ENCODE assay signal across 10 cellular contexts in the genomic region with DNA sequence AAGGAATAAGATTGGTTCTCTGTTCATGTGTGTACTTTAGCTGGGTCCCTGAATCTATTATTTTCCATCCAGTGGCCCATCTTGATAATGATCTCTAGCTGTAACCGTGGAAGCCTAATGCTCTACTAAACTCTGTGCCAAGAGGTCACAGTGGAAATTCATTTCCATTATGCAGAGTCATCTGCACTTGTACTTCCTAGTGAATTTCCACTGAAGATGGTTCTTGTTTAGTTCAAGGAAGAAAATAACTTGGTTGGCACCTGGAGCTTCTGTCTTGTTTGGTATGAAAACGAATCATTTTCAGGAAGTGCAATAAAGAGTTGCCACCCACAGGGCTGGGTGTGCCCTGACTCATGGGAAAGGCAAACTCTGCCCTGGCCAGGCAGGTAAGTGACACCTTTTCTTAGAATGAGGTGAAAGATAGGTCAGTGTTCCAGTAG. TPM values are rescaled to one million over a fixed set of nuclear protein-coding genes. Genes with fewer than 3 reads are reported as not detected.
DNase-seq lines count a peak whose midpoint lies in the region; ATAC-seq, FAIRE-seq and TF ChIP-seq lines count a peak whose summit lies in the region.
"Had no signal": no experiment of that assay in that cellular context is flagged by ENCODE, and none has a peak within 500 bp of the region (broad histone marks: within the 10 kb centered on the region; RNA-seq: fewer than 3 reads in every experiment).

No MANE protein-coding gene starts in this region.

- H3K4me3 Mint-ChIP-seq in T-helper 2 cell treated with Interferon-gamma antibody and Interleukin-4, amounts not matched to agents 5 μg/mL and 100 μg/mL, for 36 hours: peak overlapping the region; percentile 19

- H3K27ac Mint-ChIP-seq in T-helper 2 cell treated with Interferon-gamma antibody and Interleukin-4, amounts not matched to agents 5 μg/mL and 100 μg/mL, for 36 hours: peak overlapping the region; percentile 52

- no peaks in the 10 kb centered on the region for H3K27me3 ChIP-seq in esophagus muscularis mucosa
- H3K27me3 ChIP-seq in small intestine (ENCODE audit: control insufficient read depth in 2 of 2, insufficient read depth in 2 of 2, low read length in 2 of 2): no peaks in the 10 kb centered on the region

- no peak for TF ChIP-seq EP300 in esophagus muscularis mucosa (IDR thresholded peaks at IDR 0.05)

- H3K4me1 ChIP-seq in esophagus muscularis mucosa (peaks cover 59 to 99% (median 93%) of the 10 kb centered on the region in 4 donors), small intestine (ENCODE audit: control insufficient read depth in 2 of 2, insufficient read depth in 1 of 2, low read depth in 1 of 2, low read length in 1 of 2) (peaks cover 13 to 39% of the 10 kb centered on the region in 2 donors)

- TF ChIP-seq CTCF in esophagus muscularis mucosa (IDR thresholded peaks at IDR 0.05): no peak

- peaks cover 49% of the 10 kb centered on the region for H3K4me1 Mint-ChIP-seq in T-helper 2 cell treated with Interferon-gamma antibody and Interleukin-4, amounts not matched to agents 5 μg/mL and 100 μg/mL, for 36 hours (ENCODE audit: low read depth)

- no peak for ATAC-seq in HG03439 (IDR thresholded peaks at IDR 0.05; ENCODE audit: unreplicated experiment)

- H3K36me3 ChIP-seq in esophagus muscularis mucosa (no peaks in the 10 kb centered on the region), small intestine (ENCODE audit: control insufficient read depth in 2 of 2, insufficient read depth in 2 of 2, low read length in 2 of 2) (no peaks in the 10 kb centered on the region)

- peak; percentile 59 for DNase-seq in SIG-M5 treated with dmso at 0.1 percent for 504 hours (lab: John Stamatoyannopoulos, UW; ENCODE audit: unreplicated experiment)
- DNase-seq in SIG-M5 (lab: John Stamatoyannopoulos, UW): no peak
- DNase-seq in T-helper 2 cell treated with Interferon-gamma antibody and Interleukin-4, amounts not matched to agents 5 μg/mL and 100 μg/mL, for 36 hours (ENCODE audit: low spot score): no peak
- DNase-seq in esophagus muscularis mucosa (ENCODE audit: extremely low spot score): no peak
- peak; percentile 90 for DNase-seq in small intestine
- DNase-seq in iPS-NIHi7 (ENCODE audit: extremely low spot score): no peak
- no peak for DNase-seq in NCI-H146 treated with DMSO at 0.1 percent for 48 hours (lab: John Stamatoyannopoulos, UW; ENCODE audit: unreplicated experiment)
- DNase-seq: NCI-H187 treated with DMSO at 0.1 percent for 48 hours, T1000 had no signal

- no peaks in the 10 kb centered on the region for H3K9me3 ChIP-seq in esophagus muscularis mucosa
- H3K9me3 ChIP-seq in small intestine (ENCODE audit: control insufficient read depth, low read depth): no peaks in the 10 kb centered on the region

- no peaks in the 10 kb centered on the region for H3K9me3 Mint-ChIP-seq in T-helper 2 cell treated with Interferon-gamma antibody and Interleukin-4, amounts not matched to agents 5 μg/mL and 100 μg/mL, for 36 hours

- 20% methylated on average over 2 of the region's 2 CpGs for WGBS in esophagus muscularis mucosa
- 8 to 25% (median 20%) methylated on average over 2 of the region's 2 CpGs for WGBS in small intestine, 3 donors

- no peaks in the 10 kb centered on the region for H3K27me3 Mint-ChIP-seq in T-helper 2 cell treated with Interferon-gamma antibody and Interleukin-4, amounts not matched to agents 5 μg/mL and 100 μg/mL, for 36 hours (ENCODE audit: low read depth)

- H3K36me3 Mint-ChIP-seq in T-helper 2 cell treated with Interferon-gamma antibody and Interleukin-4, amounts not matched to agents 5 μg/mL and 100 μg/mL, for 36 hours (ENCODE audit: low read depth): peaks cover 26% of the 10 kb centered on the region

- H3K4me3 ChIP-seq in esophagus muscularis mucosa: no peak overlapping the region
- H3K4me3 ChIP-seq in small intestine (ENCODE audit: low read depth in 1 of 2, low read length in 2 of 2): no peak overlapping the region

- TF ChIP-seq POLR2A in esophagus muscularis mucosa (IDR thresholded peaks at IDR 0.05; ENCODE audit: low read depth): no peak

- peak overlapping the region; percentile 98 to 99 (median 99) for H3K27ac ChIP-seq in esophagus muscularis mucosa (replicated peaks in 1 of 4)
- H3K27ac ChIP-seq in small intestine (ENCODE audit: low read depth in 1 of 2, low read length in 1 of 2): peak overlapping the region; percentile 67 to 77

- FAIRE-seq in small intestine (lab: Jason Lieb, UNC): no peak

- intact Hi-C loops in esophagus muscularis mucosa (cut with DNase I): no loop called here

RNA-seq across cellular contexts. Expression of gene LPP, which starts 10.3 kb away (rescaled TPM):
- 1,000 to 10,000 TPM; 1,872 to 3,079 (median 2,300) TPM for total RNA-seq in esophagus muscularis mucosa
- 10 to 100 TPM in 1 of 3 donors, 1 to 10 TPM in 2; 5.4 to 19.3 (median 5.6) TPM for polyA plus RNA-seq in small intestine

Comparison
In these comparisons a context has a peak if more than half of its experiments do, and no peak if none do; other contexts are left out.
1. DNase-seq: peak in SIG-M5 treated with dmso at 0.1 percent for 504 hours (single experiment) and small intestine (single experiment); none in SIG-M5 (single experiment), T-helper 2 cell treated with Interferon-gamma antibody and Interleukin-4, amounts not matched to agents 5 μg/mL and 100 μg/mL, for 36 hours (single experiment), esophagus muscularis mucosa (single experiment), iPS-NIHi7 (single experiment) and NCI-H146 treated with DMSO at 0.1 percent for 48 hours (single experiment).